ENCODE assay signal across 19 cellular contexts in the genomic region with DNA sequence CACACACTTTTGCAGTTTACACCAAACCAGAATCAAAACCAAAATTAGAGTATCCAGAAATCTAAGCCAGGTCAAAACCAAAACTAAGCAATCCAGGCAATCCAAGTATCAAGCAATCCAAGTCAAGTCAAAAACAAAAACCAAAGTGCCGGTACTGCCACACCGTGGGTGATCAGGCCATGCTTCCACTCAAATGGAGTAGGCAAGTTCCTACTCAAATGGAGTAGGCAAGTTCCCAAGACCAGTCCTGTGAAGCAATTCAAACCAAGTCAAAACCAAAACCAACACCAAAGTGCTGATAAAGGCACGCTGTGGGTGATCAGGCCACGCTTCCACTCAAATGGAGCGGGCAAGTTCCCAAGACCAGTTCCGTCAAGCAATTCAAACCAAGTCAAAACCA.
"Had no signal": no experiment of that assay in that cellular context is flagged by ENCODE, and none has a peak within 500 bp of the region (broad histone marks: within the 10 kb centered on the region; RNA-seq: fewer than 3 reads in every experiment).

No MANE protein-coding gene starts in this region.

- H3K9me3 ChIP-seq: gastroesophageal sphincter, sigmoid colon had no signal

- H3K27ac Mint-ChIP-seq: activated naive CD8-positive, alpha-beta T cell treated with anti-CD3 and anti-CD28 coated beads for 36 hours had no signal

- H3K4me3 ChIP-seq: esophagus muscularis mucosa, gastroesophageal sphincter, lung, sigmoid colon had no signal

- H3K36me3 Mint-ChIP-seq: activated naive CD8-positive, alpha-beta T cell treated with anti-CD3 and anti-CD28 coated beads for 36 hours had no signal

- H3K4me1 Mint-ChIP-seq: activated naive CD8-positive, alpha-beta T cell treated with anti-CD3 and anti-CD28 coated beads for 36 hours; central memory CD8-positive, alpha-beta T cell had no signal

- FAIRE-seq: astrocyte, colon had no signal

- H3K27ac ChIP-seq: esophagus muscularis mucosa, gastroesophageal sphincter had no signal

- DNase-seq: activated CD4-positive, alpha-beta T cell treated with anti-CD3 and anti-CD28 coated beads for 4 hours; activated CD4-positive, alpha-beta T cell treated with anti-CD3 and anti-CD28 coated beads, Interleukin-2, amount 50 U/mL, for 48 hours; activated CD8-positive, alpha-beta memory T cell treated with anti-CD3 and anti-CD28 coated beads, Interleukin-2, amount 50 U/mL, for 48 hours; activated naive CD4-positive, alpha-beta T cell treated with Interleukin-2 at 50 U/mL for 16 hours; activated naive CD8-positive, alpha-beta T cell treated with anti-CD3 and anti-CD28 coated beads for 36 hours; activated T-cell treated with anti-CD3 and anti-CD28 coated beads, Interleukin-2, amount 50 U/mL, for 48 hours; effector memory CD4-positive, alpha-beta T cell; head of caudate nucleus; occipital lobe; sigmoid colon; stimulated activated CD4-positive, alpha-beta T cell treated with anti-CD3 and anti-CD28 coated beads, Interleukin-2, amount 100 ng/mL, for 48 hours; stimulated activated naive CD4-positive, alpha-beta T cell treated with Interleukin-2 at 50 U/mL for 16 hours; T-helper 1 cell had no signal

- H3K4me3 Mint-ChIP-seq: activated naive CD8-positive, alpha-beta T cell treated with anti-CD3 and anti-CD28 coated beads for 36 hours; central memory CD8-positive, alpha-beta T cell had no signal

- H3K27me3 Mint-ChIP-seq: activated naive CD8-positive, alpha-beta T cell treated with anti-CD3 and anti-CD28 coated beads for 36 hours; central memory CD8-positive, alpha-beta T cell had no signal

- H3K36me3 ChIP-seq: esophagus muscularis mucosa, gastroesophageal sphincter, sigmoid colon had no signal

- H3K4me1 ChIP-seq: esophagus muscularis mucosa, gastroesophageal sphincter had no signal

- H3K27me3 ChIP-seq: esophagus muscularis mucosa, gastroesophageal sphincter, sigmoid colon had no signal

- ATAC-seq: gastroesophageal sphincter had no signal
